ENCODE assay signal across 33 cellular contexts in the genomic region with DNA sequence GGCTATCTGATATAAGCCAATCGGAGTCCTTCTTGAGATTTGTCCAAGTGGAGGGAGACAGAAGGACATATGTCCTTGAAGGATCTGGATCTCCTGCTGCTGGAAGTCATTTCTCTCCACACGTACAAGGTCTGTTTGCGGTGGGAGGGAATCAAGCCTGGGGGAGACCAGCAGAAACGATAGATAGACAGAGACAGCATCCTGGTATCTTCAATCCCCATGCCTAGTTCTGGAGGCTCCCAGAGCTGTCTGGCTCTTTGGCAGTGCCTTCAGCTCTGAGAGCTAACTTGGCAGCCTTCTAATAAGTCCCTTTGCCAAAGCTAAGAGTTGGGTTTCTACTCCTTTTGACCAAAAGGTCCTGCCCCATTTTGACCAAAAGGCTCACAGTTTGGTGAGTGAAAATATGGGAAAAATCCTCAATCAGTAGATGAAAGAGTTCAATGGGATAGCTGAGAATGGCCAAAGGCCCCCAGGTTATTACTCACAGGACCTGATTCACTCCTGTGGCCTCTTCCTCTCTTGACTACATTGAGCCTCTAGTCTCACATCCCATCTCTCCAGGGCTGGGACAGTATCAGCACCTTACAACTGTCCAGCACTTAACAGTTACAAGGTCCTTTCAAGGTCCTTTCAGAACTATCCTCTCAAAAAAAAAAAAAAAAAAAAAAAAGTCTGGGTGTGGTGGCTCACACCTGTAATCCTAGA. TPM values are rescaled to one million over a fixed set of nuclear protein-coding genes. Genes with fewer than 3 reads are reported as not detected.
"Had no signal": no experiment of that assay in that cellular context is flagged by ENCODE, and none has a peak within 500 bp of the region (broad histone marks: within the 10 kb centered on the region; RNA-seq: fewer than 3 reads in every experiment).

No MANE protein-coding gene starts in this region.

- ATAC-seq: left colon; left lung; natural killer cell; psoas muscle; right lobe of liver; stimulated activated memory B cell treated with anti-CD40 and anti-IgM and Interleukin-4, amounts not matched to agents 10 μg/mL and 1 μg/mL and 100 μg/mL, for 72 hours; stimulated activated naive CD8-positive, alpha-beta T cell treated with anti-CD3 and anti-CD28 coated beads, Interleukin-15, amount 100 ng/mL, for 72 hours; upper lobe of right lung had no signal

- H3K36me3 Mint-ChIP-seq: mesothelial cell of epicardium; naive B cell; natural killer cell; neural progenitor cell; stimulated activated memory B cell treated with anti-CD40 and anti-IgM and Interleukin-4, amounts not matched to agents 10 μg/mL and 1 μg/mL and 100 μg/mL, for 72 hours had no signal

- DNase-seq: hypothalamus; immature natural killer cell; left colon; left lung; mesendoderm; naive B cell; natural killer cell; nephron progenitor cell; occipital lobe; stimulated activated CD4-positive, alpha-beta T cell treated with anti-CD3 and anti-CD28 coated beads, Interleukin-1b, Interleukin-23, amount 100 ng/mL, for 48 hours; stimulated activated CD4-positive, alpha-beta T cell treated with anti-CD3 and anti-CD28 coated beads, Interleukin-2, amount 100 ng/mL, for 48 hours; stimulated activated CD4-positive, alpha-beta T cell treated with anti-CD3 and anti-CD28 coated beads, Interleukin-4, amount 100 ng/mL, for 4 hours; stimulated activated CD8-positive, alpha-beta memory T cell treated with anti-CD3 and anti-CD28 coated beads, Interleukin-4, amount 100 ng/mL, for 48 hours; stimulated activated naive CD4-positive, alpha-beta T cell treated with Interleukin-2 at 50 U/mL for 16 hours; stimulated activated naive CD8-positive, alpha-beta T cell treated with anti-CD3 and anti-CD28 coated beads, Interleukin-15, amount 100 ng/mL, for 72 hours; substantia nigra; upper lobe of right lung had no signal

- H3K4me3 ChIP-seq: left lung, lung, neural progenitor cell, psoas muscle, right atrium auricular region, right lobe of liver, smooth muscle cell, tibial nerve, upper lobe of right lung had no signal

- H3K4me1 ChIP-seq: parathyroid adenoma had no signal

- H3K4me3 Mint-ChIP-seq: immature natural killer cell; mesothelial cell of epicardium; natural killer cell; nephron progenitor cell; neural progenitor cell; stimulated activated memory B cell treated with anti-CD40 and anti-IgM and Interleukin-4, amounts not matched to agents 10 μg/mL and 1 μg/mL and 100 μg/mL, for 72 hours; stimulated activated naive CD8-positive, alpha-beta T cell treated with anti-CD3 and anti-CD28 coated beads, Interleukin-15, amount 100 ng/mL, for 72 hours had no signal

- H3K27ac Mint-ChIP-seq: immature natural killer cell; mesothelial cell of epicardium; natural killer cell; nephron progenitor cell; neural progenitor cell; stimulated activated memory B cell treated with anti-CD40 and anti-IgM and Interleukin-4, amounts not matched to agents 10 μg/mL and 1 μg/mL and 100 μg/mL, for 72 hours; stimulated activated naive CD8-positive, alpha-beta T cell treated with anti-CD3 and anti-CD28 coated beads, Interleukin-15, amount 100 ng/mL, for 72 hours had no signal

- H3K9me3 ChIP-seq: left lung, neutrophil, psoas muscle, right atrium auricular region, right lobe of liver, tibial nerve, upper lobe of right lung had no signal

- H3K9me3 Mint-ChIP-seq: mesothelial cell of epicardium; natural killer cell; nephron progenitor cell; stimulated activated memory B cell treated with anti-CD40 and anti-IgM and Interleukin-4, amounts not matched to agents 10 μg/mL and 1 μg/mL and 100 μg/mL, for 72 hours; stimulated activated naive CD8-positive, alpha-beta T cell treated with anti-CD3 and anti-CD28 coated beads, Interleukin-15, amount 100 ng/mL, for 72 hours had no signal

- H3K27ac ChIP-seq: left lung, neural progenitor cell, neutrophil, parathyroid adenoma, psoas muscle, right atrium auricular region, right lobe of liver, tibial nerve, upper lobe of right lung had no signal

- H3K36me3 ChIP-seq: left lung, neural progenitor cell, neutrophil, right atrium auricular region, right lobe of liver, tibial nerve, upper lobe of right lung had no signal

RNA-seq across cellular contexts. Expression of a gene that starts 22.6 kb away (rescaled TPM):
- total RNA-seq: kidney, left lung, mononuclear cell, natural killer cell, osteocyte, posterior vena cava, psoas muscle, right lobe of liver, skeletal muscle tissue, smooth muscle cell, upper lobe of right lung had no signal
- polyA plus RNA-seq: immature natural killer cell, smooth muscle cell had no signal
